Comparison of ENCODE assay signal across 19 cellular contexts in the genomic region with DNA sequence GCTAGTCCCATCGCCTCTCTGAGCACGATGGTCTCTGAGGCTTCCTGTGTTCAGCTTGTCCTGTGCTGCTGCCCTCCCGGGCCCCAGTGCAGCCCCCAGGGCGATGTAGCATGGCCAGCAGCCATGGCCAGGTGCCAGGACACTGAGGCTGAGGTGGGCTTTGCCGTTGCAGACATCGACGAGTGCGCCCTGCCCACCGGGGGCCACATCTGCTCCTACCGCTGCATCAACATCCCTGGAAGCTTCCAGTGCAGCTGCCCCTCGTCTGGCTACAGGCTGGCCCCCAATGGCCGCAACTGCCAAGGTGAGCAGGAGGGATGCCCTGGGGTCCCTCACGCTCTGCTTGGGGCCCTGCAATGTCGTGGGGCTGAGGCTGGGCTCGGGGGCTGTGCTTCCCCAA. TPM values are rescaled to one million over a fixed set of nuclear protein-coding genes. Genes with fewer than 3 reads are reported as not detected.
DNase-seq lines count a peak whose midpoint lies in the region; ATAC-seq and TF ChIP-seq lines count a peak whose summit lies in the region.
"Had no signal": no experiment of that assay in that cellular context is flagged by ENCODE, and none has a peak within 500 bp of the region (broad histone marks: within the 10 kb centered on the region; RNA-seq: fewer than 3 reads in every experiment).

No MANE protein-coding gene starts in this region.

- H3K4me1 ChIP-seq in Peyer's patch (peaks cover 0 to 38% (median 0%) of the 10 kb centered on the region in 4 donors), esophagus (ENCODE audit: control insufficient read depth in 2 of 2, insufficient read depth in 2 of 2, low read length in 1 of 2) (peaks cover 7 to 42% of the 10 kb centered on the region in 2 donors), neuronal stem cell (ENCODE audit: control insufficient read depth in 2 of 2, insufficient read depth in 1 of 2, low read depth in 1 of 2, low read length in 2 of 2) (peaks cover 13 to 31% of the 10 kb centered on the region in 2 donors), urinary bladder (ENCODE audit: insufficient read depth) (no peaks in the 10 kb centered on the region), neural progenitor cell (peaks cover 8% of the 10 kb centered on the region)

- 70 to 83% methylated on average over 15 of the region's 15 CpGs for WGBS in esophagus, 2 donors
- no CpG with 5 or more reads among the region's 15 CpGs for WGBS in neuronal stem cell (ENCODE audit: extremely low coverage in 2 of 2, insufficient read length in 2 of 2, insufficient replicate concordance in 1 of 2), 2 donors
- 69% methylated on average over 15 of the region's 15 CpGs for WGBS in urinary bladder

- H3K27me3 ChIP-seq in Peyer's patch, result no peaks in the 10 kb centered on the region
- no peaks in the 10 kb centered on the region for H3K27me3 ChIP-seq in esophagus (ENCODE audit: control insufficient read depth in 1 of 2, insufficient read depth in 2 of 2, low read length in 2 of 2)
- no peaks in the 10 kb centered on the region for H3K27me3 ChIP-seq in neuronal stem cell (ENCODE audit: control insufficient read depth in 3 of 3, insufficient read depth in 3 of 3, low read depth in 1 of 3, low read length in 3 of 3)
- H3K27me3 ChIP-seq in neural progenitor cell, result no peaks in the 10 kb centered on the region

- H4K20me1 ChIP-seq in neural progenitor cell (ENCODE audit: low read depth), result no peaks in the 10 kb centered on the region

- peaks cover 23% of the 10 kb centered on the region for H3K36me3 Mint-ChIP-seq in neural progenitor cell

- DNase-seq in Peyer's patch (peak in 1 of 3 donors; percentile 36), neuronal stem cell (ENCODE audit: low spot score) (no peak), NCI-H1417 treated with DMSO at 0.1 percent for 48 hours (lab: John Stamatoyannopoulos, UW) (no peak), neural progenitor cell (ENCODE audit: low spot score) (no peak)
- DNase-seq: activated CD4-positive, alpha-beta T cell treated with anti-CD3 and anti-CD28 coated beads for 1 hour; activated effector memory CD4-positive, alpha-beta T cell treated with Interleukin-2 at 50 U/mL for 16 hours; amniotic stem cell; cerebellar nuclear complex; GF-D8; NCI-H2029 treated with DMSO at 0.1 percent for 48 hours; NCI-H510A; stimulated activated naive CD8-positive, alpha-beta T cell treated with anti-CD3 and anti-CD28 coated beads, Interleukin-15, Interleukin-2, amounts not matched to agents 100 U/mL and 50 U/mL, for 24 hours; T-helper 9 cell had no signal

- no peak overlapping the region for H4K8ac ChIP-seq in neuronal stem cell (ENCODE audit: low read depth, low read length)

- no peak overlapping the region for H2AFZ ChIP-seq in neuronal stem cell (ENCODE audit: low read length)
- no peak overlapping the region for H2AFZ ChIP-seq in neural progenitor cell (replicated peaks)

- H3K9ac ChIP-seq in neuronal stem cell (ENCODE audit: low read depth, low read length, poor library complexity), result peak overlapping the region; percentile 51
- no peak overlapping the region for H3K9ac ChIP-seq in neural progenitor cell

- H2AK5ac ChIP-seq in neuronal stem cell (ENCODE audit: low read depth, low read length), result no peak overlapping the region

- peaks cover 3% of the 10 kb centered on the region for H3K79me1 ChIP-seq in neuronal stem cell (ENCODE audit: low read depth, low read length)

- no peak for TF ChIP-seq POLR2A in Peyer's patch (IDR thresholded peaks at IDR 0.05)

- peak overlapping the region; percentile 50 for H3K14ac ChIP-seq in neuronal stem cell (ENCODE audit: low read length)

- H3K79me2 ChIP-seq in neural progenitor cell (ENCODE audit: low read depth), result no peaks in the 10 kb centered on the region

- peak overlapping the region; percentile 72 for H2BK5ac ChIP-seq in neuronal stem cell (ENCODE audit: low read length)

- peaks cover 18% of the 10 kb centered on the region for H3F3A ChIP-seq in neural progenitor cell (ENCODE audit: low read depth)

- peak overlapping the region; percentile 31 for H2BK15ac ChIP-seq in neuronal stem cell (ENCODE audit: low read length)

- H2BK12ac ChIP-seq in neuronal stem cell (ENCODE audit: low read length), result no peak overlapping the region

- H3K36me3 ChIP-seq in Peyer's patch (no peaks in the 10 kb centered on the region), esophagus (ENCODE audit: control insufficient read depth in 2 of 2, insufficient read depth in 2 of 2, low read length in 1 of 2) (peaks cover 0 to 4% of the 10 kb centered on the region in 2 donors), neuronal stem cell (replicated peaks in 1 of 2; ENCODE audit: control insufficient read depth in 2 of 2, insufficient read depth in 2 of 2, low read length in 2 of 2) (peaks cover 50 to 79% of the 10 kb centered on the region in 2 donors), urinary bladder (ENCODE audit: insufficient read depth) (no peaks in the 10 kb centered on the region), neural progenitor cell (no peaks in the 10 kb centered on the region)

- H3K18ac ChIP-seq in neuronal stem cell (ENCODE audit: low read length), result peak overlapping the region; percentile 15

- H3K4me3 ChIP-seq in Peyer's patch (no peak overlapping the region), esophagus (ENCODE audit: low read depth in 1 of 2, low read length in 2 of 2) (no peak overlapping the region), neuronal stem cell (ENCODE audit: low read length in 2 of 2) (no peak overlapping the region), urinary bladder (ENCODE audit: low read depth, low read length) (no peak overlapping the region), neural progenitor cell (no peak overlapping the region)
- H3K4me3 ChIP-seq: lung, SK-N-MC had no signal

- no peak overlapping the region for H4K91ac ChIP-seq in neuronal stem cell (ENCODE audit: low read depth, low read length, poor library complexity)

- no peak for ATAC-seq in GM21786 (IDR thresholded peaks at IDR 0.05; ENCODE audit: unreplicated experiment)
- ATAC-seq: stimulated activated naive CD8-positive, alpha-beta T cell treated with anti-CD3 and anti-CD28 coated beads, Interleukin-15, Interleukin-2, amounts not matched to agents 100 U/mL and 50 U/mL, for 24 hours had no signal

- H3K27me3 Mint-ChIP-seq in neural progenitor cell (ENCODE audit: insufficient read depth, low read depth), result peaks cover 17% of the 10 kb centered on the region

- H2BK120ac ChIP-seq in neuronal stem cell (ENCODE audit: low read depth, low read length), result no peak overlapping the region

- no peak overlapping the region for H3K27ac Mint-ChIP-seq in neural progenitor cell
- H3K27ac Mint-ChIP-seq: nephron had no signal

- peak overlapping the region in 3 of 4 donors; percentile 49 to 83 (median 80) for H3K27ac ChIP-seq in Peyer's patch
- H3K27ac ChIP-seq in esophagus (ENCODE audit: low read depth in 2 of 2, low read length in 1 of 2), result peak overlapping the region; percentile 95 to 97
- H3K27ac ChIP-seq in neuronal stem cell (replicated peaks; ENCODE audit: low read length), result no peak overlapping the region
- peak overlapping the region; percentile 28 for H3K27ac ChIP-seq in urinary bladder (ENCODE audit: low read depth)
- no peak overlapping the region for H3K27ac ChIP-seq in neural progenitor cell
- H3K27ac ChIP-seq: SK-N-MC had no signal

- H3K9me3 ChIP-seq in Peyer's patch (no peaks in the 10 kb centered on the region), esophagus (ENCODE audit: control insufficient read depth in 2 of 2, insufficient read depth in 1 of 2, low read depth in 1 of 2, low read length in 1 of 2) (no peaks in the 10 kb centered on the region), neuronal stem cell (replicated peaks in 1 of 2; ENCODE audit: control insufficient read depth in 2 of 2, insufficient read depth in 1 of 2, low read depth in 1 of 2, low read length in 2 of 2) (peaks cover 0 to 10% of the 10 kb centered on the region in 2 donors), neural progenitor cell (ENCODE audit: low read depth) (no peaks in the 10 kb centered on the region)

- H3K4me2 ChIP-seq in neuronal stem cell (ENCODE audit: insufficient read depth, low read length, poor library complexity, severe bottlenecking), result no peak overlapping the region
- no peak overlapping the region for H3K4me2 ChIP-seq in neural progenitor cell

- TF ChIP-seq CTCF in Peyer's patch (IDR thresholded peaks at IDR 0.05), result no peak
- TF ChIP-seq CTCF in neural progenitor cell (IDR thresholded peaks at IDR 0.05), result no peak

- no peak overlapping the region for H3K4ac ChIP-seq in neuronal stem cell (ENCODE audit: low read length)

- peaks cover 34% of the 10 kb centered on the region for H3K4me1 Mint-ChIP-seq in neural progenitor cell

- H3K23ac ChIP-seq in neuronal stem cell (ENCODE audit: low read depth, low read length, poor library complexity), result peak overlapping the region; percentile 87

- H3K9me3 Mint-ChIP-seq in neural progenitor cell, result peaks cover 4% of the 10 kb centered on the region
- H3K9me3 Mint-ChIP-seq: nephron had no signal

- no peak overlapping the region for H3K4me3 Mint-ChIP-seq in neural progenitor cell
- H3K4me3 Mint-ChIP-seq: nephron had no signal

RNA-seq across cellular contexts. Expression of gene FBLN1, which starts 45.8 kb away (rescaled TPM):
- total RNA-seq in Peyer's patch, result 100 to 1,000 TPM in 3 of 4 donors, 10 to 100 TPM in 1; 29.8 to 162 (median 136) TPM
- 10 to 100 TPM; 18.8 to 50.3 TPM for polyA plus RNA-seq in esophagus
- polyA plus RNA-seq in neuronal stem cell (2013, experiment 1 of 2), result 160 TPM
- polyA plus RNA-seq in neuronal stem cell (2013, experiment 2 of 2), result 157 TPM
- 700 TPM for total RNA-seq in urinary bladder
- 1,381 TPM for polyA plus RNA-seq in urinary bladder
- 84.3 and 163 TPM in 2 replicates for total RNA-seq in neural progenitor cell (ENCODE audit: low replicate concordance)

Comparison
In these comparisons a context has a peak if more than half of its experiments do, and no peak if none do; other contexts are left out.
1. H3K27ac ChIP-seq: peak in Peyer's patch (3 of 4), esophagus (2 of 2) and urinary bladder (single experiment); none in neuronal stem cell (single experiment) and neural progenitor cell (single experiment).